In the genomic region with DNA sequence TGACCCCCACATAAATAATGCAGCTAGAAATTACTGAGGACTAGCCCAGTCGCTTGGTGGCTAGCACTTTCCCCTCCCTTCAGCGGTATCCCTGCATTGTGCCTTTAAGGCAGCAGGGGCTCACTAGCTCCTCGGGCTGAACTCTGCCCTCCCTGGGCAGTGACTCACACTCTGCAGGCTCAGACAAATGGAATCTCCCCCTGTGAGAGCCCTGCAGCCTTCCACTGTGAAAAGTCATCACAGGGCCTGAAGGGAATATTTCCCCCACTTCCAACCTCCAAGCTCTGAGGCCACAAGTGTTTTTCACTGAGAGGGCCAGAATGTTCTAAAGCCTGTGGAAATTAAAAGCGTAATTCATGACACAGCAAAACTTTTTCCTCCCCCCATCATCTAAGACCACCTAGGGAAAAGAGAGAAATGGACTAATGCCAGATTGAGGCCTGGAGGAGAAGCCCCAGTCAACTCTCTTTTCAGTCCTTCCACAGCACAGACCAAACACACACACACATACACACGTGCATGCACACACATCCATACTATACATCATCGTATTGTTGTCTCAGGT, we compare ENCODE assay signal across 8 cellular contexts.
DNase-seq lines count a peak whose midpoint lies in the region; ATAC-seq, FAIRE-seq and TF ChIP-seq lines count a peak whose summit lies in the region.

No MANE protein-coding gene starts in this region.

- H3K36me3 ChIP-seq in GM12878 (ENCODE audit: control insufficient read depth in 2 of 2, insufficient read depth in 2 of 2, low read length in 1 of 2) = no peaks in the 10 kb centered on the region
- no peaks in the 10 kb centered on the region for H3K36me3 ChIP-seq in stomach smooth muscle (ENCODE audit: control insufficient read depth in 2 of 2, insufficient read depth in 2 of 2, low read length in 2 of 2)

- no peak for TF ChIP-seq RAD21 in GM12878 (IDR thresholded peaks at IDR 0.05; ENCODE audit: insufficient read depth, low read depth, low read length)

- H3K4me1 Mint-ChIP-seq in CD4-positive, alpha-beta T cell (ENCODE audit: low read depth) = no peaks in the 10 kb centered on the region

- TF ChIP-seq EP300 in GM12878 (IDR thresholded peaks at IDR 0.05; ENCODE audit: borderline replicate concordance in 1 of 2, control insufficient read depth in 1 of 2, low read depth in 2 of 2, low read length in 2 of 2) = no peak

- no peak for TF ChIP-seq POLR2A in GM12878 (IDR thresholded peaks at IDR 0.05; ENCODE audit: low read depth, low read length)

- no peak overlapping the region for H3K4me3 Mint-ChIP-seq in CD4-positive, alpha-beta T cell

- in situ Hi-C loops in GM12878 (cut with MboI) = no loop called here

- POLR2A ChIA-PET in GM12878 (lab: Charles Lee) = no interaction called here
- POLR2A ChIA-PET in CD4-positive, alpha-beta T cell (lab: Charles Lee) = no interaction called here

- H3K9ac ChIP-seq in GM12878 (ENCODE audit: control insufficient read depth, insufficient read depth, low read length) (no peak overlapping the region), stomach smooth muscle (ENCODE audit: low read length in 2 of 2) (peak overlapping the region; percentile 37 to 55)

- RAD21 ChIA-PET in GM12878 (lab: Charles Lee; ENCODE audit: unreplicated experiment) = no interaction called here

- H3K4me3 ChIP-seq in GM12878 (no peak overlapping the region), stomach smooth muscle (ENCODE audit: low read length in 2 of 2) (peak overlapping the region; percentile 29 to 37)

- H3K4me1 ChIP-seq in GM12878 (ENCODE audit: control insufficient read depth, insufficient read depth, low read length) (no peaks in the 10 kb centered on the region), stomach smooth muscle (ENCODE audit: control insufficient read depth, insufficient read depth, low read length) (peaks cover 53% of the 10 kb centered on the region)

- no peaks in the 10 kb centered on the region for H3K79me2 ChIP-seq in GM12878 (ENCODE audit: control insufficient read depth, insufficient read depth, low read length)

- BruUV-seq in GM12878 (replicated peaks; lab: Mats Ljungman, UMichigan) = no TSS peak

- H3K9me3 Mint-ChIP-seq in CD4-positive, alpha-beta T cell = no peaks in the 10 kb centered on the region

- no peaks in the 10 kb centered on the region for H4K20me1 ChIP-seq in GM12878 (ENCODE audit: control insufficient read depth, insufficient read depth)

- H3K27me3 ChIP-seq in GM12878 (replicated peaks in 1 of 2; ENCODE audit: control insufficient read depth in 2 of 2, insufficient read depth in 2 of 2, low read length in 1 of 2) (no peaks in the 10 kb centered on the region), stomach smooth muscle (ENCODE audit: control insufficient read depth in 1 of 2, insufficient read depth in 2 of 2, low read length in 2 of 2) (no peaks in the 10 kb centered on the region)
- no peaks in the 10 kb centered on the region for H3K27me3 ChIP-seq in CD4-positive, alpha-beta T cell (ENCODE audit: control insufficient read depth, insufficient read depth, low read length)

- intact Hi-C loops in GM12878 (cut with micrococcal nuclease; ENCODE audit: unreplicated experiment) = no loop called here
- intact Hi-C loops in CD4-positive, alpha-beta T cell (cut with DNase I, micrococcal nuclease) = no loop called here

- H3K27ac ChIP-seq in GM12878 (ENCODE audit: control insufficient read depth, insufficient read depth) (no peak overlapping the region), stomach smooth muscle (ENCODE audit: low read length) (peak overlapping the region; percentile 75)
- H3K27ac ChIP-seq in CD4-positive, alpha-beta T cell (ENCODE audit: low read depth, low read length) = no peak overlapping the region

- no peak overlapping the region for H3K27ac Mint-ChIP-seq in CD4-positive, alpha-beta T cell

- no peak overlapping the region for H3K4me2 ChIP-seq in GM12878 (ENCODE audit: control insufficient read depth, insufficient read depth)

- 21% methylated on average over 6 of the region's 6 CpGs for WGBS in GM12878 (ENCODE audit: insufficient coverage, insufficient replicate concordance, low lambda C conversion rate, missing lambda C conversion rate)

- no peak overlapping the region for H2AFZ ChIP-seq in GM12878 (ENCODE audit: control insufficient read depth, low read depth, low read length)

- SMC1A ChIA-PET in GM12878 (lab: Charles Lee; ENCODE audit: uncharacterized antibody, unreplicated experiment) = interaction anchor here (0.9 kb wide), 1 partner anchor 145 kb away, joined by 3 read pairs; no protein-coding TSS in a partner anchor

- peak; percentile 84 for DNase-seq in HK-2 (ENCODE audit: unreplicated experiment)
- no peak for DNase-seq in GM12878 (ENCODE audit: low read depth, low spot score)
- peak; percentile 85 for DNase-seq in iPS-NIHi11 (ENCODE audit: low spot score)
- DNase-seq in CD4-positive, alpha-beta T cell = no peak
- no peak for DNase-seq in SK-N-DZ (ENCODE audit: low spot score)

- no peak for TF ChIP-seq CTCF in GM12878 (IDR thresholded peaks at IDR 0.05 in 2 of 3, conservative IDR thresholded peaks at IDR 0.05 in 1 of 3; ENCODE audit: control insufficient read depth in 2 of 3, extremely low read depth in 1 of 3, insufficient read depth in 1 of 3, low read depth in 3 of 3, low read length in 3 of 3)
- TF ChIP-seq CTCF in CD4-positive, alpha-beta T cell (IDR thresholded peaks at IDR 0.05) = no peak

- H3K36me3 Mint-ChIP-seq in CD4-positive, alpha-beta T cell (ENCODE audit: low read depth) = no peaks in the 10 kb centered on the region

- FAIRE-seq in GM12878 (lab: Jason Lieb, UNC) = no peak

- ATAC-seq in GM12878 (peak; percentile 53), HG03442 (IDR thresholded peaks at IDR 0.05; ENCODE audit: unreplicated experiment) (no peak), HG03354 (IDR thresholded peaks at IDR 0.05; ENCODE audit: poor library complexity, severe bottlenecking, unreplicated experiment) (no peak)
- ATAC-seq in CD4-positive, alpha-beta T cell (ENCODE audit: poor library complexity) = no peak

- peaks cover 7% of the 10 kb centered on the region for H3K27me3 Mint-ChIP-seq in CD4-positive, alpha-beta T cell

- CTCF ChIA-PET in GM12878 (lab: Yijun Ruan, JAX) = no interaction called here
- CTCF ChIA-PET in CD4-positive, alpha-beta T cell (lab: Charles Lee) = no interaction called here

- H3K9me3 ChIP-seq in GM12878 (replicated peaks; ENCODE audit: control insufficient read depth, insufficient read depth, low read length) = no peaks in the 10 kb centered on the region
- no peaks in the 10 kb centered on the region for H3K9me3 ChIP-seq in stomach smooth muscle (ENCODE audit: control insufficient read depth in 2 of 2, low read length in 2 of 2)
- no peaks in the 10 kb centered on the region for H3K9me3 ChIP-seq in CD4-positive, alpha-beta T cell (ENCODE audit: control insufficient read depth, low read length)

TF ChIP-seq in GM12878, 131 proteins besides CTCF, POLR2A, EP300 and RAD21 (continues in another document):
- TF ChIP-seq ZNF384 (IDR thresholded peaks at IDR 0.05; ENCODE audit: borderline replicate concordance, low read depth, low read length) (no peak), ZZZ3 (IDR thresholded peaks at IDR 0.05; ENCODE audit: control insufficient read depth, insufficient read length, low read depth) (no peak), TAF1 (IDR thresholded peaks at IDR 0.05; ENCODE audit: borderline replicate concordance, low read depth, low read length) (no peak), CBFB (IDR thresholded peaks at IDR 0.05; ENCODE audit: low read depth) (no peak), TCF12 (IDR thresholded peaks at IDR 0.05; ENCODE audit: low read depth, low read length) (no peak)
- TF ChIP-seq, protein P1, sequence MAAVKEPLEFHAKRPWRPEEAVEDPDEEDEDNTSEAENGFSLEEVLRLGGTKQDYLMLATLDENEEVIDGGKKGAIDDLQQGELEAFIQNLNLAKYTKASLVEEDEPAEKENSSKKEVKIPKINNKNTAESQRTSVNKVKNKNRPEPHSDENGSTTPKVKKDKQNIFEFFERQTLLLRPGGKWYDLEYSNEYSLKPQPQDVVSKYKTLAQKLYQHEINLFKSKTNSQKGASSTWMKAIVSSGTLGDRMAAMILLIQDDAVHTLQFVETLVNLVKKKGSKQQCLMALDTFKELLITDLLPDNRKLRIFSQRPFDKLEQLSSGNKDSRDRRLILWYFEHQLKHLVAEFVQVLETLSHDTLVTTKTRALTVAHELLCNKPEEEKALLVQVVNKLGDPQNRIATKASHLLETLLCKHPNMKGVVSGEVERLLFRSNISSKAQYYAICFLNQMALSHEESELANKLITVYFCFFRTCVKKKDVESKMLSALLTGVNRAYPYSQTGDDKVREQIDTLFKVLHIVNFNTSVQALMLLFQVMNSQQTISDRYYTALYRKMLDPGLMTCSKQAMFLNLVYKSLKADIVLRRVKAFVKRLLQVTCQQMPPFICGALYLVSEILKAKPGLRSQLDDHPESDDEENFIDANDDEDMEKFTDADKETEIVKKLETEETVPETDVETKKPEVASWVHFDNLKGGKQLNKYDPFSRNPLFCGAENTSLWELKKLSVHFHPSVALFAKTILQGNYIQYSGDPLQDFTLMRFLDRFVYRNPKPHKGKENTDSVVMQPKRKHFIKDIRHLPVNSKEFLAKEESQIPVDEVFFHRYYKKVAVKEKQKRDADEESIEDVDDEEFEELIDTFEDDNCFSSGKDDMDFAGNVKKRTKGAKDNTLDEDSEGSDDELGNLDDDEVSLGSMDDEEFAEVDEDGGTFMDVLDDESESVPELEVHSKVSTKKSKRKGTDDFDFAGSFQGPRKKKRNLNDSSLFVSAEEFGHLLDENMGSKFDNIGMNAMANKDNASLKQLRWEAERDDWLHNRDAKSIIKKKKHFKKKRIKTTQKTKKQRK (IDR thresholded peaks at IDR 0.05; ENCODE audit: low read depth, low read length) = no peak

Comparison
In these comparisons a context has a peak if more than half of its experiments do, and no peak if none do; other contexts are left out.
1. DNase-seq: peak in HK-2 (single experiment) and iPS-NIHi11 (single experiment); none in GM12878 (single experiment), CD4-positive, alpha-beta T cell (0 of 10) and SK-N-DZ (single experiment).